ENCODE assay signal across 26 cellular contexts in the genomic region with DNA sequence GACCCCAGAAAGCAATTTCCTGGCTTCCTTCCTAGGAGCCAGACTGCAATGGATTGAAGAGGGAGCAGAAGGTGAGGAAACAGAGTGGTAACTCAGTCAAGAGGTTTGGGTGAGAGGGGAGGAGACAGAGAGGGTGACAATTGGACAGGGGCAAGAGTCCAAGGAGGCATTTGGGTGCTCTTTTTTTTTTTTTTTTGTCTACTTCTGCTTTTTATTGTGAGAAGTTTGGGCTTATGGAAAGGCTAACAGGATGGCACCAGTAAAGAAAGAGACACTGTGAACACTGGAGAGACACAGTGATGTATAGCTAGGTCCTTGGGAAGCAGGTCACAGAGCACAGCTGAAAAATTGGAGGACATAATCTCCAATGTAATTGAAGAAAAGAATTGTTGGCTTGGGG.
"Had no signal": no experiment of that assay in that cellular context is flagged by ENCODE, and none has a peak within 500 bp of the region (broad histone marks: within the 10 kb centered on the region; RNA-seq: fewer than 3 reads in every experiment).

No MANE protein-coding gene starts in this region.

- H3K36me3 Mint-ChIP-seq: activated naive CD4-positive, alpha-beta T cell treated with anti-CD3 and anti-CD28 coated beads, Interleukin-2, amount 50 U/mL, for 24 hours; IgD-negative memory B cell; T-cell had no signal

- H3K27me3 ChIP-seq: ascending aorta, body of pancreas had no signal

- H3K27ac Mint-ChIP-seq: activated CD8-positive, alpha-beta T cell treated with anti-CD3 and anti-CD28 coated beads for 36 hours; activated naive CD4-positive, alpha-beta T cell treated with anti-CD3 and anti-CD28 coated beads, Interleukin-2, amount 50 U/mL, for 24 hours; IgD-negative memory B cell; T-cell had no signal

- H3K9me3 Mint-ChIP-seq: activated CD8-positive, alpha-beta T cell treated with anti-CD3 and anti-CD28 coated beads for 36 hours; activated naive CD4-positive, alpha-beta T cell treated with anti-CD3 and anti-CD28 coated beads, Interleukin-2, amount 50 U/mL, for 24 hours; IgD-negative memory B cell; T-cell had no signal

- H3K4me1 ChIP-seq: ascending aorta, body of pancreas had no signal

- H3K4me3 ChIP-seq: ascending aorta, body of pancreas had no signal

- H3K9me3 ChIP-seq: ascending aorta, body of pancreas had no signal

- H3K27ac ChIP-seq: ascending aorta, body of pancreas had no signal

- FAIRE-seq: bronchial epithelial cell, RCC 7860 had no signal

- H3K4me1 Mint-ChIP-seq: activated naive CD4-positive, alpha-beta T cell treated with anti-CD3 and anti-CD28 coated beads, Interleukin-2, amount 50 U/mL, for 24 hours; T-cell had no signal

- ATAC-seq: activated CD4-positive, CD25-positive, alpha-beta regulatory T cell treated with anti-CD3 and anti-CD28 coated beads, Interleukin-2, amount 50 U/mL, for 24 hours; activated CD8-positive, alpha-beta T cell treated with anti-CD3 and anti-CD28 coated beads for 36 hours; body of pancreas; PC-3; T-cell had no signal

- H3K4me3 Mint-ChIP-seq: activated CD8-positive, alpha-beta T cell treated with anti-CD3 and anti-CD28 coated beads for 36 hours; activated naive CD4-positive, alpha-beta T cell treated with anti-CD3 and anti-CD28 coated beads, Interleukin-2, amount 50 U/mL, for 24 hours; IgD-negative memory B cell; T-cell had no signal

- DNase-seq: activated CD4-positive, alpha-beta T cell treated with anti-CD3 and anti-CD28 coated beads for 4 hours; activated CD8-positive, alpha-beta memory T cell treated with anti-CD3 and anti-CD28 coated beads, Interleukin-2, amount 50 U/mL, for 4 hours; activated CD8-positive, alpha-beta T cell treated with anti-CD3 and anti-CD28 coated beads for 36 hours; activated effector memory CD4-positive, alpha-beta T cell treated with Interleukin-2 at 50 U/mL for 16 hours; activated naive CD4-positive, alpha-beta T cell; amniotic stem cell; body of pancreas; central memory CD4-positive, alpha-beta T cell; cortex of kidney; NCI-H1105; NCI-H1436; NCI-H1694 treated with DMSO at 0.1 percent for 48 hours; NCI-H2029 treated with DMSO at 0.1 percent for 48 hours; NCI-H345; NCI-H510A; NCI-H526 treated with DMSO at 0.1 percent for 48 hours; PC-3; SHP77 treated with DMSO at 0.1 percent for 48 hours; T-cell; T1000 had no signal
